15 cellular contexts compared by ENCODE assay signal in the genomic region with DNA sequence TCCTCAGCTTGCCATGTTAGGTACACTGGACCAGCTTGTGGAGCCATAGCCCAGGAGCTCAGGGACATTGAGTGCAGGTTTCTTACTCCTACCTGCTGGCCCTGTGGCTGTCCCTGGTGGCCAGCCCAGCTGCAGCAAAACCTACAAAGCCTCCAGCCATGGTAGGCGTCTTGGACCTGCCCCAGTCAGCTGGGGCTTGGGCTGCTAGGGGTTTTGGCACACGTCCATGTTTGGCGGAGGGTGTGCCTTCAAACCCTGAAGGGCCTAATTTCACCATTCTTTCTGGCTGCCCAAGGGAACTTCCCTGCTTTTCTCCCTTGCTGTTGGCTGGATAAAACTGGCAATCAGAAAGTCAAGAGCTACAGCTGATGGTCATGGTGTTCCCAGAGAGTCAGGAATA. TPM values are rescaled to one million over a fixed set of nuclear protein-coding genes. Genes with fewer than 3 reads are reported as not detected.
DNase-seq lines count a peak whose midpoint lies in the region; ATAC-seq, FAIRE-seq and TF ChIP-seq lines count a peak whose summit lies in the region.
"Had no signal": no experiment of that assay in that cellular context is flagged by ENCODE, and none has a peak within 500 bp of the region (broad histone marks: within the 10 kb centered on the region; RNA-seq: fewer than 3 reads in every experiment).

No MANE protein-coding gene starts in this region.

- intact Hi-C loops in HepG2 (cut with micrococcal nuclease; ENCODE audit: unreplicated experiment) = no loop called here
- intact Hi-C loops in right lobe of liver (cut with DNase I) = loop anchor here in 1 of 2 donors (10.0 kb wide), 1 partner anchor 131 kb away; no protein-coding TSS in a partner anchor
- intact Hi-C loops in K562 (cut with micrococcal nuclease) = loop anchor here (5.0 to 10.0 kb wide), 2 partner anchors 66 to 129 kb away; no protein-coding TSS in a partner anchor

- H3K9me3 ChIP-seq in HepG2 (ENCODE audit: low read length) (no peaks in the 10 kb centered on the region), right lobe of liver (no peaks in the 10 kb centered on the region), K562 (replicated peaks; ENCODE audit: control insufficient read depth, insufficient read depth, low read depth, low read length) (no peaks in the 10 kb centered on the region), WERI-Rb-1 (ENCODE audit: severe bottlenecking) (no peaks in the 10 kb centered on the region)
- H3K9me3 ChIP-seq: stomach had no signal

- no peaks in the 10 kb centered on the region for H3K36me3 Mint-ChIP-seq in activated T-cell treated with anti-CD3 and anti-CD28 coated beads, Interleukin-2, amount 50 U/mL, for 4 hours (ENCODE audit: insufficient read depth)
- H3K36me3 Mint-ChIP-seq: CD4-positive, alpha-beta memory T cell had no signal

- TF ChIP-seq EP300 in HepG2 (IDR thresholded peaks at IDR 0.05; ENCODE audit: low read depth in 2 of 2, low read length in 2 of 2) (no peak), HepG2 (CRISPR knock-in tag; IDR thresholded peaks at IDR 0.05; ENCODE audit: borderline replicate concordance) (no peak), K562 (IDR thresholded peaks at IDR 0.05; ENCODE audit: low read length) (no peak)

- BruUV-seq in HepG2 (replicated peaks; lab: Mats Ljungman, UMichigan) (no TSS peak), K562 (replicated peaks; lab: Mats Ljungman, UMichigan) (no TSS peak)

- no peaks in the 10 kb centered on the region for H3K27me3 Mint-ChIP-seq in activated T-cell treated with anti-CD3 and anti-CD28 coated beads, Interleukin-2, amount 50 U/mL, for 4 hours (ENCODE audit: low read depth)
- H3K27me3 Mint-ChIP-seq: activated CD8-positive, alpha-beta memory T cell treated with anti-CD3 and anti-CD28 coated beads, Interleukin-2, amount 10 ng/mL, durations not matched to agents 7 days and 5 days; CD4-positive, alpha-beta memory T cell had no signal

- H3K4me1 Mint-ChIP-seq in activated T-cell treated with anti-CD3 and anti-CD28 coated beads, Interleukin-2, amount 50 U/mL, for 4 hours (ENCODE audit: low read depth) = no peaks in the 10 kb centered on the region

- TF ChIP-seq RAD21 in HepG2 (CRISPR knock-in tag; IDR thresholded peaks at IDR 0.05) (no peak), K562 (CRISPR knock-in tag; conservative IDR thresholded peaks at IDR 0.05 in 1 of 2, IDR thresholded peaks at IDR 0.05 in 1 of 2) (no peak)

- H3K9me3 Mint-ChIP-seq in activated T-cell treated with anti-CD3 and anti-CD28 coated beads, Interleukin-2, amount 50 U/mL, for 4 hours = no peaks in the 10 kb centered on the region
- H3K9me3 Mint-ChIP-seq: CD4-positive, alpha-beta memory T cell had no signal

- peaks cover 38% of the 10 kb centered on the region for H3K4me1 ChIP-seq in HepG2 (ENCODE audit: insufficient read depth, low read length)
- peaks cover 0 to 54% (median 14%) of the 10 kb centered on the region in 4 donors for H3K4me1 ChIP-seq in right lobe of liver
- peaks cover 0 to 3% of the 10 kb centered on the region in 2 experiments; a peak in 3 of 5 replicates for H3K4me1 ChIP-seq in K562 (replicated peaks in 1 of 2; ENCODE audit: control insufficient read depth in 2 of 2, insufficient read depth in 2 of 2, low read length in 2 of 2)

- H3K27ac ChIP-seq in HepG2 (ENCODE audit: extremely low read length, insufficient read depth, low read length) (no peak overlapping the region), right lobe of liver (peak overlapping the region in 1 of 3 donors; percentile 45), K562 (ENCODE audit: extremely low read depth, low read depth, low read length) (no peak overlapping the region), WERI-Rb-1 (no peak overlapping the region)

- peak; percentile 15 for ATAC-seq in HepG2
- ATAC-seq in right lobe of liver = no peak
- ATAC-seq in K562 = peak; percentile 18
- no peak for ATAC-seq in activated T-cell treated with anti-CD3 and anti-CD28 coated beads, Interleukin-2, amount 50 U/mL, for 4 hours
- no peak for ATAC-seq in HG03095 (IDR thresholded peaks at IDR 0.05; ENCODE audit: unreplicated experiment)

- no peak for TF ChIP-seq CTCF in HepG2 (CRISPR knock-in tag; IDR thresholded peaks at IDR 0.05)
- TF ChIP-seq CTCF in right lobe of liver (IDR thresholded peaks at IDR 0.05) = no peak
- TF ChIP-seq CTCF in K562 (IDR thresholded peaks at IDR 0.05 in 2 of 3, conservative IDR thresholded peaks at IDR 0.05 in 1 of 3; ENCODE audit: insufficient read depth in 2 of 3, low read depth in 1 of 3, low read length in 3 of 3) = no peak
- no peak for TF ChIP-seq CTCF in WERI-Rb-1 (IDR thresholded peaks at IDR 0.05; ENCODE audit: low read depth, low read length)

- H3K9me1 ChIP-seq in K562 (ENCODE audit: control insufficient read depth, insufficient read depth, low read length) = peaks cover under 1% of the 10 kb centered on the region

- H3K36me3 ChIP-seq in HepG2 (replicated peaks in 1 of 2; ENCODE audit: control insufficient read depth in 1 of 2, insufficient read depth in 2 of 2, low read length in 2 of 2) = peaks cover 27 to 57% of the 10 kb centered on the region in 2 experiments
- peaks cover 0 to 12% (median 0%) of the 10 kb centered on the region in 4 donors for H3K36me3 ChIP-seq in right lobe of liver
- H3K36me3 ChIP-seq in K562 (ENCODE audit: control insufficient read depth, insufficient read depth, low read length) = peaks cover 1% of the 10 kb centered on the region; the same call in 1 of the 3 replicates
- H3K36me3 ChIP-seq in WERI-Rb-1 = 0 out of 2 replicates have a peak, but pooled peaks cover 5% of the 10 kb centered on the region

- H3K4me2 ChIP-seq in HepG2 (ENCODE audit: low read depth, low read length) (no peak overlapping the region), K562 (ENCODE audit: insufficient read depth, low read length) (no peak overlapping the region)

- H4K20me1 ChIP-seq in HepG2 (ENCODE audit: insufficient read depth, low read length) = no peaks in the 10 kb centered on the region
- H4K20me1 ChIP-seq in K562 (replicated peaks; ENCODE audit: control insufficient read depth, insufficient read depth, low read length) = peaks cover 29% of the 10 kb centered on the region

- DNase-seq in HepG2 (ENCODE audit: low spot score) (no peak), right lobe of liver (no peak), K562 (ENCODE audit: extremely low read depth in 1 of 4, low spot score in 3 of 4) (no peak), islet precursor cell (peak; percentile 49), pons (ENCODE audit: low spot score) (no peak), WERI-Rb-1 (no peak)
- no peak for DNase-seq in activated T-cell treated with anti-CD3 and anti-CD28 coated beads, Interleukin-2, amount 50 U/mL, for 4 hours
- DNase-seq: activated gamma-delta T cell, cerebellar nuclear complex had no signal

- H3K79me2 ChIP-seq in HepG2 (ENCODE audit: insufficient read depth, low read length) (no peaks in the 10 kb centered on the region), K562 (ENCODE audit: control insufficient read depth, insufficient read depth, low read length) (no peaks in the 10 kb centered on the region)

- no peak overlapping the region for H3K9ac ChIP-seq in HepG2 (ENCODE audit: insufficient read depth, low read depth, low read length)
- H3K9ac ChIP-seq in K562 (ENCODE audit: insufficient read depth in 1 of 2, low read depth in 2 of 2, low read length in 2 of 2) = no peak overlapping the region

- no CpG with 5 or more reads among the region's 3 CpGs for WGBS in HepG2 (ENCODE audit: low lambda C conversion rate)
- no CpG with 5 or more reads among the region's 3 CpGs for WGBS in right lobe of liver (ENCODE audit: insufficient coverage, low coverage, low lambda C conversion rate, missing lambda C conversion rate)
- WGBS in K562 (ENCODE audit: insufficient coverage, low coverage, missing lambda C conversion rate) = 18% methylated on average over 3 of the region's 3 CpGs

- TF ChIP-seq POLR2A in HepG2 (IDR thresholded peaks at IDR 0.05; ENCODE audit: insufficient read depth in 1 of 2, low read depth in 2 of 2, low read length in 2 of 2) (no peak), right lobe of liver (IDR thresholded peaks at IDR 0.05) (no peak), K562 (conservative IDR thresholded peaks at IDR 0.05) (no peak)

- H3K4me3 ChIP-seq in HepG2 (replicated peaks in 1 of 3; ENCODE audit: insufficient read depth in 1 of 3, low read depth in 2 of 3, low read length in 3 of 3) (no peak overlapping the region), right lobe of liver (no peak overlapping the region), K562 (no peak overlapping the region), WERI-Rb-1 (ENCODE audit: low read depth, low read length) (no peak overlapping the region)
- H3K4me3 ChIP-seq: stomach had no signal

- FAIRE-seq in HepG2 (lab: Jason Lieb, UNC) (no peak), K562 (lab: Jason Lieb, UNC) (no peak)

- POLR2A ChIA-PET in HepG2 (lab: Yijun Ruan, JAX) = interaction anchor here (1.1 to 2.3 kb wide), 6 partner anchors 10 to 52 kb away, joined by 3 to 7 read pairs (median 4); no protein-coding TSS in a partner anchor
- POLR2A ChIA-PET in K562 (lab: Yijun Ruan, JAX) = interaction anchor here (0.7 to 2.3 kb wide), 5 partner anchors 9 to 433 kb away, joined by 3 to 8 read pairs (median 3); partner anchors contain the start of gene SEC22B

- no peak overlapping the region for H2AFZ ChIP-seq in HepG2 (ENCODE audit: low read length)
- no peak overlapping the region for H2AFZ ChIP-seq in K562 (ENCODE audit: low read depth, low read length)

- in situ Hi-C loops in HepG2 (cut with HindIII; ENCODE audit: extremely low pct_ligation_motif_present, low pct_unique_long_range_greater_than_20kb) (no loop called here), K562 (cut with MboI) (no loop called here)

- H3K4me3 Mint-ChIP-seq in activated T-cell treated with anti-CD3 and anti-CD28 coated beads, Interleukin-2, amount 50 U/mL, for 4 hours = no peak overlapping the region
- H3K4me3 Mint-ChIP-seq: activated CD8-positive, alpha-beta memory T cell treated with anti-CD3 and anti-CD28 coated beads, Interleukin-2, amount 10 ng/mL, durations not matched to agents 7 days and 5 days; CD4-positive, alpha-beta memory T cell had no signal

- CTCF ChIA-PET in HepG2 (lab: Yijun Ruan, JAX; ENCODE audit: low intra/inter-chr PET ratio, low total read pairs) = interaction anchor here (1.1 to 2.1 kb wide), 6 partner anchors 27 to 142 kb away, joined by 3 to 19 read pairs (median 4); no protein-coding TSS in a partner anchor
- CTCF ChIA-PET in K562 (lab: Yijun Ruan, JAX; ENCODE audit: low intra/inter-chr PET ratio) = no interaction called here

- H3K27me3 ChIP-seq in HepG2 (ENCODE audit: control insufficient read depth in 1 of 2, insufficient read depth in 2 of 2, low read length in 2 of 2) = no peaks in the 10 kb centered on the region
- no peaks in the 10 kb centered on the region for H3K27me3 ChIP-seq in right lobe of liver
- H3K27me3 ChIP-seq in K562 (ENCODE audit: control insufficient read depth in 2 of 2, insufficient read depth in 2 of 2, low read length in 2 of 2) = peaks cover 6 to 16% of the 10 kb centered on the region in 2 experiments; a peak in 4 of 5 replicates
- no peaks in the 10 kb centered on the region for H3K27me3 ChIP-seq in WERI-Rb-1 (ENCODE audit: insufficient read depth, low read depth, severe bottlenecking)
- H3K27me3 ChIP-seq: stomach had no signal

RNA-seq across cellular contexts. Expression of gene HMGCS2, which starts 25.4 kb away (rescaled TPM):
- total RNA-seq in HepG2 (2016; rRNA removed; fragmentation: Illumina TruSeq; extraction: Trizol) (1.5 and 1.6 TPM in 2 replicates), right lobe of liver (100 to 1,000 TPM; 390 to 938 (median 855) TPM), K562 (2014; rRNA removed) (not detected in 2 replicates), K562 (2014; rRNA removed; fragmentation: Illumina TruSeq; extraction: Trizol) (not detected in 2 replicates), K562 (2015; rRNA removed; fragmentation: Illumina TruSeq; extraction: Trizol) (not detected in 2 replicates), K562 (2021) (0.13 and 0.18 TPM in 2 replicates)
- 0.35 and 0.51 TPM in 2 replicates for total RNA-seq in HepG2 (2016; cell fraction: cytosol; rRNA removed; fragmentation: Illumina TruSeq; extraction: Trizol; ENCODE audit: low read depth)
- 1.1 and 1.6 TPM in 2 replicates for total RNA-seq in HepG2 (2016; cell fraction: insoluble cytoplasmic fraction; rRNA removed; fragmentation: Illumina TruSeq; extraction: Trizol)
- 0.24 and 0.28 TPM in 2 replicates for total RNA-seq in HepG2 (2016; cell fraction: membrane; rRNA removed; fragmentation: Illumina TruSeq; extraction: Trizol)
- 0.78 and 0.94 TPM in 2 replicates for total RNA-seq in HepG2 (2016; cell fraction: nucleus; rRNA removed; fragmentation: Illumina TruSeq; extraction: Trizol)
- polyA plus RNA-seq in HepG2 (2011; rRNA removed) (0.44 and 0.60 TPM in 2 replicates), K562 (2011; rRNA removed) (not detected in 2 replicates), K562 (2014; fragmentation: Illumina TruSeq; extraction: Trizol) (not detected in 2 replicates), K562 (2014; fragmentation: Nextera tagmentation; extraction: Ambion mirVana) (not detected), K562 (2014; rRNA removed) (not detected in 2 replicates)
- polyA plus RNA-seq in HepG2 (2011; cell fraction: cytosol; rRNA removed) = 0.48 and 0.67 TPM in 2 replicates
- 0.29 and 0.38 TPM in 2 replicates for polyA plus RNA-seq in HepG2 (2011; cell fraction: nucleus; rRNA removed)
- polyA plus RNA-seq in HepG2 (2012) = 2.2 and 17.9 TPM in 2 replicates
- polyA plus RNA-seq in HepG2 (2016; cell fraction: cytosol; fragmentation: Illumina TruSeq; extraction: Trizol; ENCODE audit: low read depth) = 0.10 and 0.24 TPM in 2 replicates
- polyA plus RNA-seq in HepG2 (2016; cell fraction: insoluble cytoplasmic fraction; fragmentation: Illumina TruSeq; extraction: Trizol; ENCODE audit: low read depth) = 1.6 TPM in 2 replicates
- polyA plus RNA-seq in HepG2 (2016; cell fraction: membrane; fragmentation: Illumina TruSeq; extraction: Trizol; ENCODE audit: low read depth) = 0.42 and 0.52 TPM in 2 replicates
- polyA plus RNA-seq in HepG2 (2016; cell fraction: nucleus; fragmentation: Illumina TruSeq; extraction: Trizol; ENCODE audit: insufficient read depth, low read depth) = 0.81 and 1.0 TPM in 2 replicates
- polyA minus RNA-seq in HepG2 (2011; rRNA and poly(A)+ RNA removed; ENCODE audit: low replicate concordance) = 0.42 and 6.5 TPM in 2 replicates
- polyA minus RNA-seq in HepG2 (2011; cell fraction: cytosol; rRNA and poly(A)+ RNA removed) = 0.53 and 0.99 TPM in 2 replicates
- 0.64 and 1.2 TPM in 2 replicates for polyA minus RNA-seq in HepG2 (2011; cell fraction: nucleus; rRNA and poly(A)+ RNA removed)
- total RNA-seq in K562 (2011; cell fraction: chromatin; rRNA removed; ENCODE audit: low replicate concordance) = not detected in 2 replicates
- total RNA-seq in K562 (2011; cell fraction: nucleolus; rRNA removed) = not detected in 2 replicates
- not detected in 2 replicates for total RNA-seq in K562 (2011; cell fraction: nucleoplasm; rRNA removed)
- polyA plus RNA-seq in K562 (2011; cell fraction: cytosol; rRNA removed) = not detected in 2 replicates
- not detected in 2 replicates for polyA plus RNA-seq in K562 (2011; cell fraction: nucleus; rRNA removed)
- not detected in 2 replicates for polyA plus RNA-seq in K562 (2012)
- polyA minus RNA-seq in K562 (2011; rRNA and poly(A)+ RNA removed) = not detected in 2 replicates
- polyA minus RNA-seq in K562 (2011; cell fraction: cytosol; rRNA and poly(A)+ RNA removed) = not detected in 2 replicates
- not detected in 2 replicates for polyA minus RNA-seq in K562 (2011; cell fraction: nucleus; rRNA and poly(A)+ RNA removed)
- total RNA-seq in activated T-cell treated with anti-CD3 and anti-CD28 coated beads, Interleukin-2, amount 50 U/mL, for 4 hours = under 1 TPM in 2 of 3 donors, not detected in 1; 0.24 to 0.25 TPM
- total RNA-seq: activated CD8-positive, alpha-beta memory T cell treated with anti-CD3 and anti-CD28 coated beads, Interleukin-2, amount 10 ng/mL, durations not matched to agents 7 days and 5 days; CD4-positive, alpha-beta memory T cell; H7; mononuclear cell had no signal
- polyA plus RNA-seq: CD4-positive, alpha-beta memory T cell had no signal

RNA-seq across cellular contexts. Expression of gene PHGDH, which starts 31.6 kb away (rescaled TPM):
- total RNA-seq in HepG2 (2016; rRNA removed; fragmentation: Illumina TruSeq; extraction: Trizol) (133 and 163 TPM in 2 replicates), right lobe of liver (100 to 1,000 TPM in 1 of 6 experiments, 10 to 100 TPM in 5; 51.2 to 151 (median 74.0) TPM), K562 (2014; rRNA removed) (59.3 and 65.5 TPM in 2 replicates), K562 (2014; rRNA removed; fragmentation: Illumina TruSeq; extraction: Trizol) (36.2 and 36.8 TPM in 2 replicates), K562 (2015; rRNA removed; fragmentation: Illumina TruSeq; extraction: Trizol) (12.1 and 12.9 TPM in 2 replicates), K562 (2021) (61.6 and 78.8 TPM in 2 replicates)
- 21.0 and 24.9 TPM in 2 replicates for total RNA-seq in HepG2 (2016; cell fraction: cytosol; rRNA removed; fragmentation: Illumina TruSeq; extraction: Trizol; ENCODE audit: low read depth)
- 129 and 150 TPM in 2 replicates for total RNA-seq in HepG2 (2016; cell fraction: insoluble cytoplasmic fraction; rRNA removed; fragmentation: Illumina TruSeq; extraction: Trizol)
- 39.4 and 42.4 TPM in 2 replicates for total RNA-seq in HepG2 (2016; cell fraction: membrane; rRNA removed; fragmentation: Illumina TruSeq; extraction: Trizol)
- 97.4 and 99.8 TPM in 2 replicates for total RNA-seq in HepG2 (2016; cell fraction: nucleus; rRNA removed; fragmentation: Illumina TruSeq; extraction: Trizol)
- polyA plus RNA-seq in HepG2 (2011; rRNA removed) (95.8 and 115 TPM in 2 replicates), K562 (2011; rRNA removed) (6.7 and 25.1 TPM in 2 replicates), K562 (2014; fragmentation: Illumina TruSeq; extraction: Trizol) (57.9 and 63.6 TPM in 2 replicates), K562 (2014; fragmentation: Nextera tagmentation; extraction: Ambion mirVana) (10 to 100 TPM in 1 of 2 experiments, 1 to 10 TPM in 1; 8.6 to 14.7 TPM), K562 (2014; rRNA removed) (71.5 and 84.2 TPM in 2 replicates)
- 75.7 and 106 TPM in 2 replicates for polyA plus RNA-seq in HepG2 (2011; cell fraction: cytosol; rRNA removed)
- polyA plus RNA-seq in HepG2 (2011; cell fraction: nucleus; rRNA removed) = 121 and 144 TPM in 2 replicates
- polyA plus RNA-seq in HepG2 (2012) = 256 and 310 TPM in 2 replicates
- polyA plus RNA-seq in HepG2 (2016; cell fraction: cytosol; fragmentation: Illumina TruSeq; extraction: Trizol; ENCODE audit: low read depth) = 30.4 and 30.8 TPM in 2 replicates
- 194 and 210 TPM in 2 replicates for polyA plus RNA-seq in HepG2 (2016; cell fraction: insoluble cytoplasmic fraction; fragmentation: Illumina TruSeq; extraction: Trizol; ENCODE audit: low read depth)
- polyA plus RNA-seq in HepG2 (2016; cell fraction: membrane; fragmentation: Illumina TruSeq; extraction: Trizol; ENCODE audit: low read depth) = 33.7 and 34.4 TPM in 2 replicates
- 169 and 170 TPM in 2 replicates for polyA plus RNA-seq in HepG2 (2016; cell fraction: nucleus; fragmentation: Illumina TruSeq; extraction: Trizol; ENCODE audit: insufficient read depth, low read depth)
- polyA minus RNA-seq in HepG2 (2011; rRNA and poly(A)+ RNA removed; ENCODE audit: low replicate concordance) = 247 and 513 TPM in 2 replicates
- 80.2 and 88.3 TPM in 2 replicates for polyA minus RNA-seq in HepG2 (2011; cell fraction: cytosol; rRNA and poly(A)+ RNA removed)
- 109 and 121 TPM in 2 replicates for polyA minus RNA-seq in HepG2 (2011; cell fraction: nucleus; rRNA and poly(A)+ RNA removed)
- 36.0 and 39.7 TPM in 2 replicates for total RNA-seq in K562 (2011; cell fraction: chromatin; rRNA removed; ENCODE audit: low replicate concordance)
- 29.1 and 29.2 TPM in 2 replicates for total RNA-seq in K562 (2011; cell fraction: nucleolus; rRNA removed)
- 31.7 TPM in 2 replicates for total RNA-seq in K562 (2011; cell fraction: nucleoplasm; rRNA removed)
- 7.6 and 14.9 TPM in 2 replicates for polyA plus RNA-seq in K562 (2011; cell fraction: cytosol; rRNA removed)
- polyA plus RNA-seq in K562 (2011; cell fraction: nucleus; rRNA removed) = 12.3 and 25.6 TPM in 2 replicates
- 40.8 and 809 TPM in 2 replicates for polyA plus RNA-seq in K562 (2012)
- polyA minus RNA-seq in K562 (2011; rRNA and poly(A)+ RNA removed) = 11.2 and 33.6 TPM in 2 replicates
- 5.7 and 28.2 TPM in 2 replicates for polyA minus RNA-seq in K562 (2011; cell fraction: cytosol; rRNA and poly(A)+ RNA removed)
- 7.8 and 23.7 TPM in 2 replicates for polyA minus RNA-seq in K562 (2011; cell fraction: nucleus; rRNA and poly(A)+ RNA removed)
- 10 to 100 TPM; 65.5 to 77.4 (median 65.5) TPM for total RNA-seq in activated T-cell treated with anti-CD3 and anti-CD28 coated beads, Interleukin-2, amount 50 U/mL, for 4 hours

Comparison
In these comparisons a context has a peak if more than half of its experiments do, and no peak if none do; other contexts are left out.
1. ATAC-seq: peak in HepG2 (single experiment) and K562 (single experiment); none in right lobe of liver (0 of 4), activated T-cell treated with anti-CD3 and anti-CD28 coated beads, Interleukin-2, amount 50 U/mL, for 4 hours (0 of 2) and HG03095 (single experiment).
2. RNA of gene HMGCS2, which starts 25.4 kb away (total RNA-seq): 390 to 938 TPM in right lobe of liver; 0.24 to 1.6 TPM in HepG2, 0.24 to 0.25 TPM in activated T-cell treated with anti-CD3 and anti-CD28 coated beads, Interleukin-2, amount 50 U/mL, for 4 hours and 0.13 to 0.18 TPM in K562; every median in the first group is over 100 times any median in the second.
3. Of the 241 proteins assayed by ChIP-seq in both HepG2 and K562: peak only in HepG2: none; only in K562: NFIC, POLR2G and TFAP4; in both: none; in neither: 238.